Comparison of ENCODE assay signal across 28 cellular contexts in the genomic region with DNA sequence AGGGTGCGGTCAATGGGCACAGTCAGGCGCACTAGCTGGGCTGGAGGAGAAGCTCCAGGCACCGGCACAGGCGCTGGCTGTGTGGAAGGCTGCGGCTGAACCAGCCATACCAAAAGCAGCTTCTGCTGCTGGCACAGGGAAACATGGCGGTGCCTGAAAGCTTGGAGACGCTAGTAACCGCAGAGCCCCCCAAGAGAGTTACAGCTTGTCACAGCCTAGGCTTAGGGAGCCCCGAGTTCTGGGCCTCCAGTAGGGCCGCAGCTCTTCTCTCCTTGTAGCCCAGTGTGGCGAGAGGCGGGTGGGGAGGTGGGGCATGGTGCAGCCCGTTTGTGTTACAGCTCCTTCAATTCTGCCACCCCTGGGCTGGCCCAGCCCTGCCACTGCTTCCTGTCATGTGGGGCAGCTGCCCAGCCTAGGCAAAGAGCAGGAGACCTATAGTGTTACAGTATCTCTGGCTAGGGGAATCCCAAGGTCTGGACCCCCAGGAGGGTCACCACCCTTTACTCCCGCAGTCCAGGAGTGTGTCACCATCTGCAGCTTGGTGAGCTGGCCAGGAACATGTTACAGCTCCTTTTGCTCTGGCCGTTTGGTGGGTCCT. TPM values are rescaled to one million over a fixed set of nuclear protein-coding genes. Genes with fewer than 3 reads are reported as not detected.
DNase-seq lines count a peak whose midpoint lies in the region; ATAC-seq and TF ChIP-seq lines count a peak whose summit lies in the region.
"Had no signal": no experiment of that assay in that cellular context is flagged by ENCODE, and none has a peak within 500 bp of the region (broad histone marks: within the 10 kb centered on the region; RNA-seq: fewer than 3 reads in every experiment).

No MANE protein-coding gene starts in this region.

- no peak overlapping the region for H3K27ac ChIP-seq in endodermal cell (ENCODE audit: low read depth, low read length)
- H3K27ac ChIP-seq: body of pancreas, C4-2B, gastroesophageal sphincter, Peyer's patch, sigmoid colon, tibial artery had no signal

- H3K4me1 Mint-ChIP-seq in endodermal cell, result peaks cover 54% of the 10 kb centered on the region
- H3K4me1 Mint-ChIP-seq in activated CD4-positive, alpha-beta T cell treated with anti-CD3 and anti-CD28 coated beads for 36 hours, result no peaks in the 10 kb centered on the region
- no peaks in the 10 kb centered on the region for H3K4me1 Mint-ChIP-seq in activated T-cell treated with anti-CD3 and anti-CD28 coated beads, Interleukin-2, amount 50 U/mL, for 4 hours (ENCODE audit: low read depth)
- H3K4me1 Mint-ChIP-seq: central memory CD8-positive, alpha-beta T cell; naive thymus-derived CD4-positive, alpha-beta T cell had no signal

- H3K27me3 Mint-ChIP-seq in endodermal cell (ENCODE audit: insufficient read depth), result no peaks in the 10 kb centered on the region
- H3K27me3 Mint-ChIP-seq in activated CD4-positive, alpha-beta T cell treated with anti-CD3 and anti-CD28 coated beads for 36 hours, result peaks cover 2% of the 10 kb centered on the region
- no peaks in the 10 kb centered on the region for H3K27me3 Mint-ChIP-seq in activated T-cell treated with anti-CD3 and anti-CD28 coated beads, Interleukin-2, amount 50 U/mL, for 4 hours (ENCODE audit: low read depth)
- H3K27me3 Mint-ChIP-seq: central memory CD8-positive, alpha-beta T cell; progenitor cell of endocrine pancreas had no signal

- no peak overlapping the region for H3K4me3 ChIP-seq in endodermal cell (ENCODE audit: low read length)
- H3K4me3 ChIP-seq: body of pancreas, gastroesophageal sphincter, Peyer's patch, sigmoid colon, tibial artery had no signal

- H3K4me1 ChIP-seq in endodermal cell (ENCODE audit: control insufficient read depth, insufficient read depth, low read length), result peaks cover 6% of the 10 kb centered on the region
- H3K4me1 ChIP-seq: body of pancreas, gastroesophageal sphincter, Peyer's patch, sigmoid colon, tibial artery had no signal

- H3K36me3 ChIP-seq in endodermal cell (ENCODE audit: control insufficient read depth, insufficient read depth, low read length), result peaks cover 2% of the 10 kb centered on the region
- H3K36me3 ChIP-seq: gastroesophageal sphincter, Peyer's patch, sigmoid colon, tibial artery had no signal

- TF ChIP-seq CTCF in endodermal cell (conservative IDR thresholded peaks at IDR 0.05), result no peak

- H3K9ac ChIP-seq in endodermal cell (ENCODE audit: extremely low read depth, low read length, poor library complexity, severe bottlenecking), result no peak overlapping the region

- DNase-seq in HuH-7 (ENCODE audit: low spot score), result peak; percentile 9
- DNase-seq in NCI-H774 (lab: John Stamatoyannopoulos, UW), result peak; percentile 59
- DNase-seq in endodermal cell, result no peak
- no peak for DNase-seq in activated CD4-positive, alpha-beta T cell treated with anti-CD3 and anti-CD28 coated beads for 36 hours
- DNase-seq in SIG-M5 (lab: John Stamatoyannopoulos, UW), result no peak
- DNase-seq in activated T-cell treated with anti-CD3 and anti-CD28 coated beads, Interleukin-2, amount 50 U/mL, for 4 hours, result no peak
- no peak for DNase-seq in UCSD-AML1 (lab: John Stamatoyannopoulos, UW; ENCODE audit: unreplicated experiment)
- DNase-seq: activated CD4-positive, alpha-beta T cell treated with anti-CD3 and anti-CD28 coated beads, Interleukin-2, amount 50 U/mL, for 4 hours; activated naive CD4-positive, alpha-beta T cell treated with anti-CD3 and anti-CD28 coated beads for 36 hours; body of pancreas; Caco-2; dermis blood vessel endothelial cell; DMS53; HCEC 1CT; naive thymus-derived CD4-positive, alpha-beta T cell; NCI-H1092; NCI-H1930; NCI-H526 treated with DMSO at 0.1 percent for 48 hours; nucleus accumbens; Peyer's patch; sigmoid colon; stimulated activated CD4-positive, alpha-beta T cell treated with anti-CD3 and anti-CD28 coated beads, Interleukin-4, amount 100 ng/mL, for 1 hour; T-helper 1 cell; tibial artery had no signal

- POLR2A ChIA-PET in activated CD4-positive, alpha-beta T cell treated with anti-CD3 and anti-CD28 coated beads for 36 hours (lab: Charles Lee), result no interaction called here

- no peaks in the 10 kb centered on the region for H3K27me3 ChIP-seq in endodermal cell (ENCODE audit: control insufficient read depth, insufficient read depth, low read length, poor library complexity, severe bottlenecking)
- H3K27me3 ChIP-seq: body of pancreas, gastroesophageal sphincter, Peyer's patch, sigmoid colon, tibial artery had no signal

- H3K9me3 ChIP-seq in endodermal cell (ENCODE audit: control insufficient read depth, low read length), result no peaks in the 10 kb centered on the region
- H3K9me3 ChIP-seq: body of pancreas, Caco-2, gastroesophageal sphincter, Peyer's patch, sigmoid colon, tibial artery had no signal

- no peak overlapping the region for H3K4me3 Mint-ChIP-seq in endodermal cell
- no peak overlapping the region for H3K4me3 Mint-ChIP-seq in activated CD4-positive, alpha-beta T cell treated with anti-CD3 and anti-CD28 coated beads for 36 hours
- H3K4me3 Mint-ChIP-seq in activated T-cell treated with anti-CD3 and anti-CD28 coated beads, Interleukin-2, amount 50 U/mL, for 4 hours, result no peak overlapping the region
- H3K4me3 Mint-ChIP-seq: activated naive CD4-positive, alpha-beta T cell treated with anti-CD3 and anti-CD28 coated beads for 36 hours; central memory CD8-positive, alpha-beta T cell; naive thymus-derived CD4-positive, alpha-beta T cell had no signal

- peaks cover 2% of the 10 kb centered on the region for H3K9me3 Mint-ChIP-seq in endodermal cell
- H3K9me3 Mint-ChIP-seq in activated CD4-positive, alpha-beta T cell treated with anti-CD3 and anti-CD28 coated beads for 36 hours (ENCODE audit: low read depth), result no peaks in the 10 kb centered on the region
- no peaks in the 10 kb centered on the region for H3K9me3 Mint-ChIP-seq in activated T-cell treated with anti-CD3 and anti-CD28 coated beads, Interleukin-2, amount 50 U/mL, for 4 hours
- H3K9me3 Mint-ChIP-seq: activated naive CD4-positive, alpha-beta T cell treated with anti-CD3 and anti-CD28 coated beads for 36 hours; central memory CD8-positive, alpha-beta T cell had no signal

- H3K27ac Mint-ChIP-seq in endodermal cell, result peak overlapping the region; percentile 80
- H3K27ac Mint-ChIP-seq in activated CD4-positive, alpha-beta T cell treated with anti-CD3 and anti-CD28 coated beads for 36 hours, result no peak overlapping the region
- H3K27ac Mint-ChIP-seq: activated naive CD4-positive, alpha-beta T cell treated with anti-CD3 and anti-CD28 coated beads for 36 hours; naive thymus-derived CD4-positive, alpha-beta T cell; progenitor cell of endocrine pancreas had no signal

- intact Hi-C loops in activated CD4-positive, alpha-beta T cell treated with anti-CD3 and anti-CD28 coated beads for 36 hours (cut with DNase I, micrococcal nuclease), result no loop called here

- no peaks in the 10 kb centered on the region for H3K36me3 Mint-ChIP-seq in endodermal cell (ENCODE audit: low read depth)
- no peaks in the 10 kb centered on the region for H3K36me3 Mint-ChIP-seq in activated CD4-positive, alpha-beta T cell treated with anti-CD3 and anti-CD28 coated beads for 36 hours (ENCODE audit: low read depth)
- no peaks in the 10 kb centered on the region for H3K36me3 Mint-ChIP-seq in activated T-cell treated with anti-CD3 and anti-CD28 coated beads, Interleukin-2, amount 50 U/mL, for 4 hours (ENCODE audit: insufficient read depth)
- H3K36me3 Mint-ChIP-seq: naive thymus-derived CD4-positive, alpha-beta T cell had no signal

- CTCF ChIA-PET in activated CD4-positive, alpha-beta T cell treated with anti-CD3 and anti-CD28 coated beads for 36 hours (lab: Charles Lee), result no interaction called here

- WGBS in endodermal cell (ENCODE audit: insufficient coverage in 1 of 2, insufficient read length in 1 of 2), 2 experiments, result 93 to 96% methylated on average over 5 to 15 of the region's 15 CpGs

- no peak for ATAC-seq in activated CD4-positive, alpha-beta T cell treated with anti-CD3 and anti-CD28 coated beads for 36 hours
- no peak for ATAC-seq in activated T-cell treated with anti-CD3 and anti-CD28 coated beads, Interleukin-2, amount 50 U/mL, for 4 hours
- ATAC-seq: body of pancreas; gastroesophageal sphincter; naive thymus-derived CD4-positive, alpha-beta T cell had no signal

RNA-seq across cellular contexts. Expression of gene MANEA, which starts 58.6 kb away (rescaled TPM):
- 100 to 1,000 TPM in 1 of 2 donors, 10 to 100 TPM in 1; 77.8 to 141 TPM for total RNA-seq in endodermal cell
- 40.4 TPM for polyA plus RNA-seq in endodermal cell (2013, experiment 1 of 2)
- 49.8 TPM for polyA plus RNA-seq in endodermal cell (2013, experiment 2 of 2)
- total RNA-seq in activated CD4-positive, alpha-beta T cell treated with anti-CD3 and anti-CD28 coated beads for 36 hours, result 10 to 100 TPM; 19.6 to 22.4 TPM
- total RNA-seq in activated T-cell treated with anti-CD3 and anti-CD28 coated beads, Interleukin-2, amount 50 U/mL, for 4 hours, result 10 to 100 TPM; 13.7 to 15.7 (median 14.5) TPM

Comparison
In these comparisons a context has a peak if more than half of its experiments do, and no peak if none do; other contexts are left out.
1. DNase-seq: peak in HuH-7 (single experiment) and NCI-H774 (single experiment); none in endodermal cell (single experiment), activated CD4-positive, alpha-beta T cell treated with anti-CD3 and anti-CD28 coated beads for 36 hours (single experiment), SIG-M5 (single experiment), activated T-cell treated with anti-CD3 and anti-CD28 coated beads, Interleukin-2, amount 50 U/mL, for 4 hours (single experiment) and UCSD-AML1 (single experiment).